Comparison of ENCODE assay signal across 8 cellular contexts in genomic region chr7:90119178-90119971, GRCh38. TPM values are rescaled to one million over a fixed set of nuclear protein-coding genes. Genes with fewer than 3 reads are reported as not detected.
DNase-seq lines count a peak whose midpoint lies in the region; ATAC-seq and TF ChIP-seq lines count a peak whose summit lies in the region.

No MANE protein-coding gene starts in this region.

- DNase-seq in DMS 273 treated with DMSO at 0.1 percent for 48 hours (lab: John Stamatoyannopoulos, UW) (peak; percentile 34), NT2/D1 (ENCODE audit: low read depth, low spot score) (peak; percentile 20), astrocyte of the spinal cord (ENCODE audit: low read depth, low spot score) (peak; percentile 2), sciatic nerve (ENCODE audit: low spot score) (peak; percentile 64), SKM-1 treated with dmso at 0.1 percent for 144 hours (lab: John Stamatoyannopoulos, UW; ENCODE audit: unreplicated experiment) (no peak), NCI-H226 (no peak)

- H3K9me3 ChIP-seq in NT2/D1 (ENCODE audit: insufficient read depth, low read length) (no peaks in the 10 kb centered on the region), iPS-18c (ENCODE audit: control insufficient read depth, insufficient read depth, low read length) (no peaks in the 10 kb centered on the region)

- in situ Hi-C loops in astrocyte of the spinal cord (cut with HindIII; ENCODE audit: low sequenced_read_pairs), result no loop called here

- intact Hi-C loops in sciatic nerve (cut with DNase I), result no loop called here

- no peaks in the 10 kb centered on the region for H3K4me1 ChIP-seq in NT2/D1 (ENCODE audit: insufficient read depth, insufficient read length)

- TF ChIP-seq CTCF in astrocyte of the spinal cord (IDR thresholded peaks at IDR 0.05; ENCODE audit: low read depth, low read length), result no peak

- peak overlapping the region; percentile 64 for H3K9ac ChIP-seq in NT2/D1 (ENCODE audit: insufficient read length, low read depth)

- no peaks in the 10 kb centered on the region for H3K36me3 ChIP-seq in NT2/D1 (ENCODE audit: insufficient read depth, insufficient read length, low read length)

- ATAC-seq in sciatic nerve (peak; percentile 84), GM18861 (IDR thresholded peaks at IDR 0.05; ENCODE audit: unreplicated experiment) (no peak)

- H3K4me3 ChIP-seq in NT2/D1 (ENCODE audit: insufficient read length, low read depth), result peak overlapping the region; percentile 50
- peak overlapping the region; percentile 30 for H3K4me3 ChIP-seq in astrocyte of the spinal cord (ENCODE audit: low read depth, low read length)
- peak overlapping the region; percentile 46 for H3K4me3 ChIP-seq in iPS-18c (ENCODE audit: insufficient read depth, low read depth, low read length)

- peaks cover 16% of the 10 kb centered on the region for H3K27me3 ChIP-seq in NT2/D1 (ENCODE audit: insufficient read depth, insufficient read length)

RNA-seq across cellular contexts. Expression of gene STEAP1, which starts 34.9 kb away (rescaled TPM):
- 17.1 TPM for total RNA-seq in sciatic nerve

Comparison
In these comparisons a context has a peak if more than half of its experiments do, and no peak if none do; other contexts are left out.
1. DNase-seq: peak in DMS 273 treated with DMSO at 0.1 percent for 48 hours (single experiment), NT2/D1 (single experiment), astrocyte of the spinal cord (single experiment) and sciatic nerve (single experiment); none in SKM-1 treated with dmso at 0.1 percent for 144 hours (single experiment) and NCI-H226 (single experiment).
2. Peak in every context shown above with its lines, with median percentiles within 50 percentile points of each other: H3K4me3 ChIP-seq.